8 cellular contexts compared by ENCODE assay signal in the genomic region with DNA sequence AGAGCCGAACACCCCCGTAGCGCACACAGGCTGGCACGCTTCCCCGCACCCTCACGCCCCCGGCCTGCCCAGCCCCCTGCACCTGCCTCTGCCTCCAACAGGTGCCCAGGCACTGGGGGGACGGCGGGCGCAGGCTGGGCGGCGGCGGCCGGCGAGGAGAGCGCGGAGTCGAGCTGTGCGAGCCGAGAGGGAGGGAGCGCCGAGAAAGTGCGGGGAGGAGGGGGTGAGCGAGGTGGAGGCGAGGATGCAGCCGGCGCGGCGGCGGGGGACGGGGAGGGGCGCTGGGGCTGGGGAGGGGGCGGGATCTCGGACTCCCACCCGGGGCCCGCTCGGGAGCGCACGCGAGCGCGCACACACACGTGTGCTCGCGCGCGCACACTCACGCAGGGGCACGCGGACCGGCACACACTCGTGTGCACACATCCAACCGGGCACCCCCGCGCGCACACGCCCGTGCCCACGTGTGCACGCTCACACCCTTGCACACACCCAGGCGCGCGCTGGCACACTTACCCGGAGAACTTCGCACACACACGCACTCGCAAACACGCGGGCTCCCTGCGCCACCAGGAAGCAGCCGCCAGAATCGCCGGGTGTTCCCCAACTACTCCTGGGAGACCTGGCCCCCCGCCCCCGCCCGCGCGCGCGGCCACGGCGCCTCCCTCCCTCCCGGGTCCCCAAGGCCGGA. TPM values are rescaled to one million over a fixed set of nuclear protein-coding genes. Genes with fewer than 3 reads are reported as not detected.
DNase-seq lines count a peak whose midpoint lies in the region; ATAC-seq and TF ChIP-seq lines count a peak whose summit lies in the region.

A gene (minus strand): TSS at position 211 of the 688 bp plus-strand sequence. CDS start 805 bp downstream, outside the sequence.

- in situ Hi-C loops in brain microvascular endothelial cell (cut with HindIII; ENCODE audit: low pct_ligation_motif_present, low sequenced_read_pairs) = no loop called here

- peak; percentile 67 to 69 for DNase-seq in NCI-H524 (lab: John Stamatoyannopoulos, UW)
- DNase-seq in NCI-H524 treated with DMSO at 0.1 percent for 48 hours (lab: John Stamatoyannopoulos, UW) = no peak
- peak; percentile 77 for DNase-seq in NCI-H82 (lab: John Stamatoyannopoulos, UW)
- DNase-seq in brain microvascular endothelial cell = no peak
- DNase-seq in mesothelial cell of epicardium (ENCODE audit: low spot score in 2 of 2, unreplicated experiment in 2 of 2) = peak in 1 of 2 experiments; percentile 65
- DNase-seq in HuH-7.5 (ENCODE audit: low spot score) = no peak

- H3K9me3 Mint-ChIP-seq in mesothelial cell of epicardium = no peaks in the 10 kb centered on the region

- peak within 1 kb of the TSS; percentile 39 for H3K4me3 ChIP-seq in brain microvascular endothelial cell (ENCODE audit: low read depth, low read length)

- no peaks in the 10 kb centered on the region for H3K36me3 ChIP-seq in brain microvascular endothelial cell (replicated peaks)

- H3K27ac Mint-ChIP-seq in mesothelial cell of epicardium = no peak within 1 kb of the TSS

- ATAC-seq in GM21526 (IDR thresholded peaks at IDR 0.05; ENCODE audit: low FRiP score, unreplicated experiment) (no peak), GM19035 (IDR thresholded peaks at IDR 0.05; ENCODE audit: unreplicated experiment) (no peak)

- TF ChIP-seq CTCF in brain microvascular endothelial cell (IDR thresholded peaks at IDR 0.05; ENCODE audit: low read depth, low read length, missing control alignments) = no peak
- no peak for TF ChIP-seq CTCF in mesothelial cell of epicardium (IDR thresholded peaks at IDR 0.05; ENCODE audit: unreplicated experiment)

- H3K27me3 Mint-ChIP-seq in mesothelial cell of epicardium (ENCODE audit: low read depth) = peaks cover 46% of the 10 kb centered on the region

- peaks cover 10% of the 10 kb centered on the region for H3K4me1 Mint-ChIP-seq in mesothelial cell of epicardium

- peak within 1 kb of the TSS; percentile 70 for H3K4me3 Mint-ChIP-seq in mesothelial cell of epicardium

- H3K27ac ChIP-seq in brain microvascular endothelial cell = no peak within 1 kb of the TSS

- no peaks in the 10 kb centered on the region for H3K36me3 Mint-ChIP-seq in mesothelial cell of epicardium

- peaks cover 19% of the 10 kb centered on the region for H3K27me3 ChIP-seq in brain microvascular endothelial cell (replicated peaks)

RNA-seq across cellular contexts. Expression of the gene that starts here (rescaled TPM):
- total RNA-seq in mesothelial cell of epicardium = 5.3 to 6.4 TPM (median 5.7 TPM) in 3 replicates

Comparison
In these comparisons a context has a peak if more than half of its experiments do, and no peak if none do; other contexts are left out.
1. DNase-seq: peak in NCI-H524 (2 of 2) and NCI-H82 (single experiment); none in NCI-H524 treated with DMSO at 0.1 percent for 48 hours (single experiment), brain microvascular endothelial cell (single experiment) and HuH-7.5 (single experiment).